In the genomic region with DNA sequence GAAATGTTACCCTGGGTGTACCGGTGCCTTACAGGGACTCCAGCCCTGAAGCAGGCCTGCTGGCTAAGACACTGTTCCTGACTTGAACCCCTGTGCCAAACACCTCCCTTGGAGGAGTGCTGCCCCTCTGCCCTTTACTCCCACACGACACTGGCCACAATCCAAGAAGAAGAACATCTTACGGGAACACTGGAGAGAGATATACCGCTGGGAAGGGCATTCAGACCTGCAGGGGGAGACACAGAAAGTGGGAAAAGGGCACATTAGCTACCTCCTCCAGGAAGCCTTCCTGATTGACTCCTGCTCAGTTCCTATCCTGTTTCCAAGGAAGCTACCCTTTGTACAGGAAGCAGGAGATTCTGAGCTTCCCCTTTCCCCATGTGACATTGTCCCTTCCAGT, we compare ENCODE assay signal across 1 cellular context.
TF ChIP-seq lines count a peak whose summit lies in the region.

No MANE protein-coding gene starts in this region.

TF ChIP-seq in H1, 55 proteins besides CTCF, POLR2A, EP300 and RAD21:
- no peak for TF ChIP-seq BRCA1 (IDR thresholded peaks at IDR 0.05; ENCODE audit: low read depth, low read length)
- no peak for TF ChIP-seq HDAC2 (IDR thresholded peaks at IDR 0.05; ENCODE audit: borderline replicate concordance in 1 of 2, low read depth in 2 of 2, low read length in 2 of 2)
